24 cellular contexts compared by ENCODE assay signal in the genomic region with DNA sequence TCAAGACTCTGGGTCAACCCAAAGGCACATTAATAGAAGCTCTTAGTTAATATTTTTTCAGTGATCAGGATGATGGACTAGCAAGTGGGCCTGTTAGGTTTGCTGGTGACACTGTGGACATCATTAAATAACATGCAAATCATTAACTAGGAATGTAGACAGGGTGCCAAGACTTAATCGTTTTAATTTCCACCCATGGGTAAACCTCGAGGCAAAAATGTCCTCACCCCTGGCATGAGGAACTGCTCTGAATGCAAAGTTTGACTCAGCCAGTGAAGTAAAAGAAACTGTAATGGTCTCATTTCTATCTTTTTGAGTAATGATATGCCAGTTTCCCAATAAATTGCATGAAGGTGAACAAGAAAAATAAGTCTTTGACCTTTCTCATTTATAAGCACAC.
"Had no signal": no experiment of that assay in that cellular context is flagged by ENCODE, and none has a peak within 500 bp of the region (broad histone marks: within the 10 kb centered on the region; RNA-seq: fewer than 3 reads in every experiment).

No MANE protein-coding gene starts in this region.

- H3K4me2 ChIP-seq: smooth muscle cell had no signal

- H3K27ac Mint-ChIP-seq: activated CD4-positive, alpha-beta T cell treated with anti-CD3 and anti-CD28 coated beads, Interleukin-2, amount 10 ng/mL, durations not matched to agents 7 days and 5 days; activated CD8-positive, alpha-beta memory T cell treated with anti-CD3 and anti-CD28 coated beads, Interleukin-2, amount 10 ng/mL, durations not matched to agents 7 days and 5 days; activated CD8-positive, alpha-beta T cell treated with anti-CD3 and anti-CD28 coated beads for 36 hours; activated naive CD8-positive, alpha-beta T cell treated with anti-CD3 and anti-CD28 coated beads, Interleukin-2, amount 50 U/mL, for 24 hours; natural killer cell treated with Interleukin-12 subunit alpha and Interleukin-12 subunit beta and Interleukin-15 and Interleukin-18, amount 100 ng/mL, for 72 hours; stimulated activated memory B cell treated with anti-CD40 and anti-IgM and Interleukin-4, amounts not matched to agents 10 μg/mL and 1 μg/mL and 100 μg/mL, for 72 hours; T-cell; T-helper 2 cell treated with Interferon-gamma antibody and Interleukin-4, amounts not matched to agents 5 μg/mL and 100 μg/mL, for 36 hours had no signal

- DNase-seq: activated CD4-positive, alpha-beta T cell treated with anti-CD3 and anti-CD28 coated beads, Interleukin-2, amount 10 ng/mL, durations not matched to agents 7 days and 5 days; activated CD4-positive, CD25-positive, alpha-beta regulatory T cell treated with anti-CD3 and anti-CD28 coated beads, Interleukin-2, amount 50 U/mL, for 72 hours; activated CD8-positive, alpha-beta memory T cell treated with anti-CD3 and anti-CD28 coated beads, Interleukin-2, amount 10 ng/mL, durations not matched to agents 7 days and 5 days; activated CD8-positive, alpha-beta T cell treated with anti-CD3 and anti-CD28 coated beads for 36 hours; activated gamma-delta T cell; activated naive CD4-positive, alpha-beta T cell treated with anti-CD3 and anti-CD28 coated beads, Interleukin-2, amount 50 U/mL, for 16 hours; activated naive CD8-positive, alpha-beta T cell treated with anti-CD3 and anti-CD28 coated beads, Interleukin-2, amount 50 U/mL, for 24 hours; activated T-cell treated with anti-CD3 and anti-CD28 coated beads for 4 hours; erythroblast; foreskin fibroblast; left ventricle myocardium inferior; midbrain; stimulated activated CD4-positive, alpha-beta T cell treated with anti-CD3 and anti-CD28 coated beads, Interleukin-15, amount 100 ng/mL, for 24 hours; T-cell; transverse colon; WERI-Rb-1 had no signal

- H3K36me3 ChIP-seq: cardiac muscle cell, left ventricle myocardium inferior, neutrophil, transverse colon, WERI-Rb-1 had no signal

- H3K27me3 ChIP-seq: cardiac muscle cell, neutrophil, transverse colon had no signal

- H3K9me3 ChIP-seq: neutrophil, transverse colon had no signal

- H3K4me1 ChIP-seq: left ventricle myocardium inferior, parathyroid adenoma, transverse colon had no signal

- H2AFZ ChIP-seq: parathyroid adenoma had no signal

- H3K9me3 Mint-ChIP-seq: activated CD4-positive, alpha-beta T cell treated with anti-CD3 and anti-CD28 coated beads, Interleukin-2, amount 10 ng/mL, durations not matched to agents 7 days and 5 days; activated CD8-positive, alpha-beta T cell treated with anti-CD3 and anti-CD28 coated beads for 36 hours; activated naive CD8-positive, alpha-beta T cell treated with anti-CD3 and anti-CD28 coated beads, Interleukin-2, amount 50 U/mL, for 24 hours; T-cell; T-helper 2 cell treated with Interferon-gamma antibody and Interleukin-4, amounts not matched to agents 5 μg/mL and 100 μg/mL, for 36 hours had no signal

- H3K4me3 ChIP-seq: cardiac muscle cell, left ventricle myocardium inferior, smooth muscle cell, transverse colon had no signal

- H3K27ac ChIP-seq: cardiac muscle cell, left ventricle myocardium inferior, neutrophil, parathyroid adenoma, transverse colon, WERI-Rb-1 had no signal

- H3K4me1 Mint-ChIP-seq: activated CD4-positive, alpha-beta T cell treated with anti-CD3 and anti-CD28 coated beads, Interleukin-2, amount 10 ng/mL, durations not matched to agents 7 days and 5 days; activated CD8-positive, alpha-beta memory T cell treated with anti-CD3 and anti-CD28 coated beads, Interleukin-2, amount 10 ng/mL, durations not matched to agents 7 days and 5 days; activated naive CD8-positive, alpha-beta T cell treated with anti-CD3 and anti-CD28 coated beads, Interleukin-2, amount 50 U/mL, for 24 hours; stimulated activated memory B cell treated with anti-CD40 and anti-IgM and Interleukin-4, amounts not matched to agents 10 μg/mL and 1 μg/mL and 100 μg/mL, for 72 hours; T-cell had no signal

- H3K36me3 Mint-ChIP-seq: activated CD8-positive, alpha-beta memory T cell treated with anti-CD3 and anti-CD28 coated beads, Interleukin-2, amount 10 ng/mL, durations not matched to agents 7 days and 5 days; natural killer cell treated with Interleukin-12 subunit alpha and Interleukin-12 subunit beta and Interleukin-15 and Interleukin-18, amount 100 ng/mL, for 72 hours; stimulated activated memory B cell treated with anti-CD40 and anti-IgM and Interleukin-4, amounts not matched to agents 10 μg/mL and 1 μg/mL and 100 μg/mL, for 72 hours; T-cell had no signal

- H3K79me2 ChIP-seq: parathyroid adenoma had no signal

- H3K9ac ChIP-seq: parathyroid adenoma had no signal

- ATAC-seq: activated CD8-positive, alpha-beta memory T cell treated with anti-CD3 and anti-CD28 coated beads, Interleukin-2, amount 10 ng/mL, durations not matched to agents 7 days and 5 days; activated CD8-positive, alpha-beta T cell treated with anti-CD3 and anti-CD28 coated beads for 36 hours; activated naive CD8-positive, alpha-beta T cell treated with anti-CD3 and anti-CD28 coated beads, Interleukin-2, amount 50 U/mL, for 24 hours; natural killer cell treated with Interleukin-12 subunit alpha and Interleukin-12 subunit beta and Interleukin-15 and Interleukin-18, amount 100 ng/mL, for 72 hours; sciatic nerve; stimulated activated memory B cell treated with anti-CD40 and anti-IgM and Interleukin-4, amounts not matched to agents 10 μg/mL and 1 μg/mL and 100 μg/mL, for 72 hours; T-cell had no signal

- H3K4me3 Mint-ChIP-seq: activated CD4-positive, alpha-beta T cell treated with anti-CD3 and anti-CD28 coated beads, Interleukin-2, amount 10 ng/mL, durations not matched to agents 7 days and 5 days; activated CD8-positive, alpha-beta memory T cell treated with anti-CD3 and anti-CD28 coated beads, Interleukin-2, amount 10 ng/mL, durations not matched to agents 7 days and 5 days; activated CD8-positive, alpha-beta T cell treated with anti-CD3 and anti-CD28 coated beads for 36 hours; activated naive CD8-positive, alpha-beta T cell treated with anti-CD3 and anti-CD28 coated beads, Interleukin-2, amount 50 U/mL, for 24 hours; natural killer cell treated with Interleukin-12 subunit alpha and Interleukin-12 subunit beta and Interleukin-15 and Interleukin-18, amount 100 ng/mL, for 72 hours; stimulated activated memory B cell treated with anti-CD40 and anti-IgM and Interleukin-4, amounts not matched to agents 10 μg/mL and 1 μg/mL and 100 μg/mL, for 72 hours; T-cell; T-helper 2 cell treated with Interferon-gamma antibody and Interleukin-4, amounts not matched to agents 5 μg/mL and 100 μg/mL, for 36 hours had no signal
